ENCODE assay signal across 25 cellular contexts in the genomic region with DNA sequence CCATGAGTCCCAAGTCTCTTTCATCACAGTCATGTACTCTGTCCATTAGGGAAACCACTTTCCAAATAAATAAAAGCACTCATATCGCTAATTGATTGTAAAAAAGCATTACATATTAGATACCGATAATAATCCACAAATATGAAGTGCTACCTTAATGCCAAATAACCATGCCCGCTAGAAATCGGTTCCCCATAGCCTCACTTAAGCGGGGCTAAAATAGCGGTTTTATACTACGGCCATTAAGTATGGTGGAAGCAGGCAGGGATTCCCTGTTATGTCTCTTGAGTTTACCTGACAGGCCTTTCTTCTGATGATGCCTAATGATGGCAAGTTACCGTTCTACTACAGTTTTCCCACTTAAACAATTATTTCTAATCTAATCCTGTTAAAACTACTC. TPM values are rescaled to one million over a fixed set of nuclear protein-coding genes. Genes with fewer than 3 reads are reported as not detected.
DNase-seq lines count a peak whose midpoint lies in the region; ATAC-seq lines count a peak whose summit lies in the region.
"Had no signal": no experiment of that assay in that cellular context is flagged by ENCODE, and none has a peak within 500 bp of the region (broad histone marks: within the 10 kb centered on the region; RNA-seq: fewer than 3 reads in every experiment).

No MANE protein-coding gene starts in this region.

- POLR2A ChIA-PET in CD8-positive, alpha-beta memory T cell (lab: Charles Lee) = no interaction called here
- POLR2A ChIA-PET in activated CD4-positive, alpha-beta memory T cell treated with anti-CD3 and anti-CD28 coated beads for 36 hours (lab: Charles Lee) = no interaction called here

- no peak overlapping the region for H3K4me3 ChIP-seq in CD8-positive, alpha-beta memory T cell (ENCODE audit: low read length)
- H3K4me3 ChIP-seq: hepatocyte, testis had no signal

- no peaks in the 10 kb centered on the region for H3K36me3 ChIP-seq in CD8-positive, alpha-beta memory T cell (ENCODE audit: insufficient read depth, low read length)

- no peak for DNase-seq in activated CD8-positive, alpha-beta memory T cell treated with anti-CD3 and anti-CD28 coated beads, Interleukin-2, amount 10 ng/mL, durations not matched to agents 7 days and 5 days
- no peak for DNase-seq in activated CD8-positive, alpha-beta memory T cell treated with anti-CD3 and anti-CD28 coated beads, Interleukin-2, amount 50 U/mL, for 4 hours
- no peak for DNase-seq in CD8-positive, alpha-beta memory T cell
- DNase-seq in activated CD4-positive, alpha-beta memory T cell treated with anti-CD3 and anti-CD28 coated beads for 36 hours = no peak
- DNase-seq in memory B cell (ENCODE audit: low spot score in 2 of 2) (no peak), NCI-H128 (lab: John Stamatoyannopoulos, UW; ENCODE audit: unreplicated experiment) (no peak), NCI-H526 treated with DMSO at 0.1 percent for 48 hours (lab: John Stamatoyannopoulos, UW) (no peak)
- DNase-seq: activated CD8-positive, alpha-beta memory T cell treated with anti-CD3 and anti-CD28 coated beads for 24 hours; activated effector memory CD4-positive, alpha-beta T cell treated with anti-CD3 and anti-CD28 coated beads, Interleukin-2, amount 50 U/mL, for 16 hours; anterior cingulate cortex; dermis blood vessel endothelial cell; DMS53; foreskin fibroblast; NCI-H1694; NCI-H82; occipital lobe; PC-3; SHP77 treated with DMSO at 0.1 percent for 48 hours; stimulated activated CD4-positive, alpha-beta T cell treated with anti-CD3 and anti-CD28 coated beads, Interleukin-15, amount 100 ng/mL, for 24 hours; T-helper 1 cell; testis had no signal

- CTCF ChIA-PET in activated CD8-positive, alpha-beta memory T cell treated with anti-CD3 and anti-CD28 coated beads, Interleukin-2, amount 10 ng/mL, durations not matched to agents 7 days and 5 days (lab: Charles Lee) = interaction anchor here (2.2 to 6.9 kb wide), 2 partner anchors 30 to 35 kb away, joined by 7 to 199 read pairs; no protein-coding TSS in a partner anchor
- CTCF ChIA-PET in CD8-positive, alpha-beta memory T cell (lab: Charles Lee) = interaction anchor here (1.7 kb wide), 1 partner anchor 36 kb away, joined by 4 read pairs; no protein-coding TSS in a partner anchor
- CTCF ChIA-PET in activated CD4-positive, alpha-beta memory T cell treated with anti-CD3 and anti-CD28 coated beads for 36 hours (lab: Charles Lee) = interaction anchor here (3.2 to 10.7 kb wide), 2 partner anchors 30 to 36 kb away, joined by 17 to 316 read pairs; no protein-coding TSS in a partner anchor

- no peaks in the 10 kb centered on the region for H3K9me3 ChIP-seq in CD8-positive, alpha-beta memory T cell (ENCODE audit: low read length)
- H3K9me3 ChIP-seq: testis had no signal

- H3K36me3 Mint-ChIP-seq in activated CD8-positive, alpha-beta memory T cell treated with anti-CD3 and anti-CD28 coated beads, Interleukin-2, amount 10 ng/mL, durations not matched to agents 7 days and 5 days = peaks cover 39% of the 10 kb centered on the region
- H3K36me3 Mint-ChIP-seq in CD8-positive, alpha-beta memory T cell = peaks cover 0 to 59% (median 9%) of the 10 kb centered on the region in 3 donors
- H3K36me3 Mint-ChIP-seq in activated CD4-positive, alpha-beta memory T cell treated with anti-CD3 and anti-CD28 coated beads for 36 hours = peaks cover 31% of the 10 kb centered on the region
- peaks cover 7% of the 10 kb centered on the region for H3K36me3 Mint-ChIP-seq in memory B cell

- peaks cover 61% of the 10 kb centered on the region for H3K4me1 ChIP-seq in CD8-positive, alpha-beta memory T cell (ENCODE audit: insufficient read depth, low read length)

- H3K27me3 Mint-ChIP-seq in activated CD8-positive, alpha-beta memory T cell treated with anti-CD3 and anti-CD28 coated beads, Interleukin-2, amount 10 ng/mL, durations not matched to agents 7 days and 5 days = no peaks in the 10 kb centered on the region
- H3K27me3 Mint-ChIP-seq in CD8-positive, alpha-beta memory T cell = peaks cover 0 to 1% of the 10 kb centered on the region in 2 donors
- H3K27me3 Mint-ChIP-seq in activated CD4-positive, alpha-beta memory T cell treated with anti-CD3 and anti-CD28 coated beads for 36 hours = no peaks in the 10 kb centered on the region
- H3K27me3 Mint-ChIP-seq in memory B cell = no peaks in the 10 kb centered on the region

- H3K27ac Mint-ChIP-seq in activated CD8-positive, alpha-beta memory T cell treated with anti-CD3 and anti-CD28 coated beads, Interleukin-2, amount 10 ng/mL, durations not matched to agents 7 days and 5 days = peak overlapping the region; percentile 100
- peak overlapping the region in 7 of 8 donors; percentile 29 to 90 (median 77) for H3K27ac Mint-ChIP-seq in CD8-positive, alpha-beta memory T cell
- peak overlapping the region; percentile 72 for H3K27ac Mint-ChIP-seq in activated CD4-positive, alpha-beta memory T cell treated with anti-CD3 and anti-CD28 coated beads for 36 hours
- peak overlapping the region; percentile 76 for H3K27ac Mint-ChIP-seq in memory B cell

- H3K9me3 Mint-ChIP-seq in activated CD8-positive, alpha-beta memory T cell treated with anti-CD3 and anti-CD28 coated beads, Interleukin-2, amount 10 ng/mL, durations not matched to agents 7 days and 5 days (ENCODE audit: low read depth) = no peaks in the 10 kb centered on the region
- no peaks in the 10 kb centered on the region for H3K9me3 Mint-ChIP-seq in CD8-positive, alpha-beta memory T cell
- no peaks in the 10 kb centered on the region for H3K9me3 Mint-ChIP-seq in activated CD4-positive, alpha-beta memory T cell treated with anti-CD3 and anti-CD28 coated beads for 36 hours
- H3K9me3 Mint-ChIP-seq in memory B cell = no peaks in the 10 kb centered on the region

- intact Hi-C loops in activated CD4-positive, alpha-beta memory T cell treated with anti-CD3 and anti-CD28 coated beads for 36 hours (cut with micrococcal nuclease) = no loop called here

- ATAC-seq in activated CD8-positive, alpha-beta memory T cell treated with anti-CD3 and anti-CD28 coated beads, Interleukin-2, amount 10 ng/mL, durations not matched to agents 7 days and 5 days = no peak
- no peak for ATAC-seq in memory B cell (ENCODE audit: low read depth)
- no peak for ATAC-seq in GM21737 (IDR thresholded peaks at IDR 0.05; ENCODE audit: unreplicated experiment)
- ATAC-seq: PC-3 had no signal

- H3K4me3 Mint-ChIP-seq in activated CD8-positive, alpha-beta memory T cell treated with anti-CD3 and anti-CD28 coated beads, Interleukin-2, amount 10 ng/mL, durations not matched to agents 7 days and 5 days = no peak overlapping the region
- H3K4me3 Mint-ChIP-seq in CD8-positive, alpha-beta memory T cell = peak overlapping the region in 4 of 7 donors; percentile 50 to 95 (median 70)
- no peak overlapping the region for H3K4me3 Mint-ChIP-seq in activated CD4-positive, alpha-beta memory T cell treated with anti-CD3 and anti-CD28 coated beads for 36 hours
- peak overlapping the region; percentile 71 for H3K4me3 Mint-ChIP-seq in memory B cell

- peaks cover 58% of the 10 kb centered on the region for H3K4me1 Mint-ChIP-seq in activated CD8-positive, alpha-beta memory T cell treated with anti-CD3 and anti-CD28 coated beads, Interleukin-2, amount 10 ng/mL, durations not matched to agents 7 days and 5 days
- peaks cover 70 to 86% (median 79%) of the 10 kb centered on the region in 3 donors for H3K4me1 Mint-ChIP-seq in CD8-positive, alpha-beta memory T cell
- H3K4me1 Mint-ChIP-seq in activated CD4-positive, alpha-beta memory T cell treated with anti-CD3 and anti-CD28 coated beads for 36 hours (ENCODE audit: low read depth) = peaks cover 56% of the 10 kb centered on the region
- H3K4me1 Mint-ChIP-seq in memory B cell = peaks cover 27% of the 10 kb centered on the region

- H3K27me3 ChIP-seq in CD8-positive, alpha-beta memory T cell (ENCODE audit: insufficient read depth, low read length, poor library complexity, severe bottlenecking) = no peaks in the 10 kb centered on the region
- H3K27me3 ChIP-seq: hepatocyte, testis had no signal

- H3K27ac ChIP-seq in CD8-positive, alpha-beta memory T cell (ENCODE audit: low read depth, low read length) = no peak overlapping the region
- H3K27ac ChIP-seq: C4-2B, epithelial cell of prostate, hepatocyte, testis had no signal

RNA-seq across cellular contexts. Expression of a gene that starts 3.9 kb away (rescaled TPM):
- total RNA-seq in activated CD8-positive, alpha-beta memory T cell treated with anti-CD3 and anti-CD28 coated beads, Interleukin-2, amount 10 ng/mL, durations not matched to agents 7 days and 5 days = 10 to 100 TPM; 70.9 to 79.7 TPM
- total RNA-seq in CD8-positive, alpha-beta memory T cell = 10 to 100 TPM; 83.3 to 88.7 TPM
- polyA plus RNA-seq in CD8-positive, alpha-beta memory T cell = 6.1 TPM
- total RNA-seq in activated CD4-positive, alpha-beta memory T cell treated with anti-CD3 and anti-CD28 coated beads for 36 hours = 10 to 100 TPM; 60.7 to 65.8 TPM

RNA-seq across cellular contexts. Expression of a gene that starts 52.4 kb away (rescaled TPM):
- not detected for total RNA-seq in activated CD8-positive, alpha-beta memory T cell treated with anti-CD3 and anti-CD28 coated beads, Interleukin-2, amount 10 ng/mL, durations not matched to agents 7 days and 5 days
- under 1 TPM; 0.29 to 0.33 TPM for total RNA-seq in CD8-positive, alpha-beta memory T cell
- not detected for polyA plus RNA-seq in CD8-positive, alpha-beta memory T cell
- under 1 TPM; 0.55 to 0.56 TPM for total RNA-seq in activated CD4-positive, alpha-beta memory T cell treated with anti-CD3 and anti-CD28 coated beads for 36 hours

Comparison
In these comparisons a context has a peak if more than half of its experiments do, and no peak if none do; other contexts are left out.
1. H3K4me3 Mint-ChIP-seq: peak in CD8-positive, alpha-beta memory T cell (4 of 7) and memory B cell (single experiment); none in activated CD8-positive, alpha-beta memory T cell treated with anti-CD3 and anti-CD28 coated beads, Interleukin-2, amount 10 ng/mL, durations not matched to agents 7 days and 5 days (single experiment) and activated CD4-positive, alpha-beta memory T cell treated with anti-CD3 and anti-CD28 coated beads for 36 hours (single experiment).
2. Peak in every context shown above with its lines, with median percentiles within 50 percentile points of each other: H3K27ac Mint-ChIP-seq.